Comparison of ENCODE assay signal across 11 cellular contexts in the genomic region with DNA sequence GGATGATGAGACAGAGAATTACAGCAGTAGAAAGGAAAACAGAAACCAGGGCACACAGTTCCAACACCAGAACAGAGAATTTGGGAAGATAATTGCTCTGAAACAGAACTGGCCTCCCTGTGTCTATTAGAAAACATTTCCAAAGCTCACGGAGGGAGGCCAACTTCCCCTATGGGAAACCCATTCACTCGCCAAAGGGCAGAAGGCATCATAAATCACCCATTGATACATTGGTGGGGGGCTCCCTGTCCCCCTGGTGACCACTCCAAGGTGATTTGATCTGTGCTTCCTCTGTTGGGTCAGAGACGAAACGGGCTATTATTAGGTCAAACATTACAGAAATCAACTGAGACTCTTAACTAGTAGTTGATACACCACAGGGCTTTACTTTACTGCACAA. TPM values are rescaled to one million over a fixed set of nuclear protein-coding genes. Genes with fewer than 3 reads are reported as not detected.
DNase-seq lines count a peak whose midpoint lies in the region; ATAC-seq, FAIRE-seq and TF ChIP-seq lines count a peak whose summit lies in the region.
"Had no signal": no experiment of that assay in that cellular context is flagged by ENCODE, and none has a peak within 500 bp of the region (broad histone marks: within the 10 kb centered on the region; RNA-seq: fewer than 3 reads in every experiment).

No MANE protein-coding gene starts in this region.

- peak overlapping the region; percentile 96 for H3K27ac Mint-ChIP-seq in activated naive CD8-positive, alpha-beta T cell treated with anti-CD3 and anti-CD28 coated beads for 36 hours

- peaks cover 53% of the 10 kb centered on the region for H3K4me1 Mint-ChIP-seq in activated naive CD8-positive, alpha-beta T cell treated with anti-CD3 and anti-CD28 coated beads for 36 hours

- H3K36me3 ChIP-seq in thoracic aorta: no peaks in the 10 kb centered on the region
- H3K36me3 ChIP-seq in pancreas: no peaks in the 10 kb centered on the region
- H3K36me3 ChIP-seq: MG63 had no signal

- no peak for TF ChIP-seq CTCF in thoracic aorta (IDR thresholded peaks at IDR 0.05)
- TF ChIP-seq CTCF in pancreas (IDR thresholded peaks at IDR 0.05): no peak

- 66 to 75% methylated on average over 4 of the region's 4 CpGs for WGBS in pancreas, 2 donors

- no peak for TF ChIP-seq POLR2A in H54 (IDR thresholded peaks at IDR 0.05; ENCODE audit: low read depth, low read length)

- intact Hi-C loops in pancreas (cut with DNase I): loop anchor here in 1 of 3 donors (10.0 kb wide), 1 partner anchor 208 kb away; no protein-coding TSS in a partner anchor

- no peaks in the 10 kb centered on the region for H3K9me3 ChIP-seq in thoracic aorta
- H3K9me3 ChIP-seq in pancreas: no peaks in the 10 kb centered on the region
- H3K9me3 ChIP-seq: MG63 had no signal

- DNase-seq in activated T-cell treated with anti-CD3 and anti-CD28 coated beads, Interleukin-2, amount 50 U/mL, for 1 hour: peak; percentile 43
- DNase-seq in activated T-cell treated with anti-CD3 and anti-CD28 coated beads, Interleukin-2, amount 50 U/mL, for 48 hours: no peak
- no peak for DNase-seq in activated naive CD8-positive, alpha-beta T cell treated with anti-CD3 and anti-CD28 coated beads for 36 hours
- DNase-seq in kidney tubule cell (ENCODE audit: low spot score) (peak; percentile 9), thoracic aorta (ENCODE audit: low spot score) (no peak), H54 (ENCODE audit: insufficient read length, low spot score) (no peak), pancreas (no peak), NCI-H345 treated with DMSO at 0.1 percent for 48 hours (lab: John Stamatoyannopoulos, UW; ENCODE audit: unreplicated experiment) (no peak)
- DNase-seq: C1 segment of cervical spinal cord, left colon, MG63 had no signal

- ATAC-seq in thoracic aorta (ENCODE audit: insufficient number of reproducible peaks, low FRiP score, low read depth) (no peak), pancreas (no peak)
- ATAC-seq: left colon had no signal

- no peak for FAIRE-seq in H54 (lab: Jason Lieb, UNC)
- FAIRE-seq in pancreas (lab: Jason Lieb, UNC): no peak

- H3K4me3 Mint-ChIP-seq in activated naive CD8-positive, alpha-beta T cell treated with anti-CD3 and anti-CD28 coated beads for 36 hours: peak overlapping the region; percentile 98

- H3K4me1 ChIP-seq in thoracic aorta (ENCODE audit: control insufficient read depth in 1 of 2, low read depth in 2 of 2) (peaks cover 0 to 16% of the 10 kb centered on the region in 2 donors), pancreas (peaks cover 0 to 3% (median 3%) of the 10 kb centered on the region in 3 donors)

- no peaks in the 10 kb centered on the region for H3K27me3 Mint-ChIP-seq in activated naive CD8-positive, alpha-beta T cell treated with anti-CD3 and anti-CD28 coated beads for 36 hours

- H3K27me3 ChIP-seq in thoracic aorta (replicated peaks; ENCODE audit: insufficient read depth): no peaks in the 10 kb centered on the region
- H3K27me3 ChIP-seq in pancreas: no peaks in the 10 kb centered on the region
- H3K27me3 ChIP-seq: MG63 had no signal

- peaks cover 43% of the 10 kb centered on the region for H3K36me3 Mint-ChIP-seq in activated naive CD8-positive, alpha-beta T cell treated with anti-CD3 and anti-CD28 coated beads for 36 hours

- H3K4me3 ChIP-seq in thoracic aorta: peak overlapping the region; percentile 70
- peak overlapping the region in 1 of 4 donors; percentile 68 for H3K4me3 ChIP-seq in pancreas

- no peak overlapping the region for H3K27ac ChIP-seq in thoracic aorta
- H3K27ac ChIP-seq in pancreas: no peak overlapping the region

- no peaks in the 10 kb centered on the region for H3K9me3 Mint-ChIP-seq in activated naive CD8-positive, alpha-beta T cell treated with anti-CD3 and anti-CD28 coated beads for 36 hours

RNA-seq across cellular contexts. Expression of gene ARL4C, which starts 3.8 kb away (rescaled TPM):
- 10 to 100 TPM; 65.1 to 65.5 TPM for total RNA-seq in activated naive CD8-positive, alpha-beta T cell treated with anti-CD3 and anti-CD28 coated beads for 36 hours
- total RNA-seq in thoracic aorta (10 to 100 TPM; 18.2 to 22.9 TPM), pancreas (10 to 100 TPM in 1 of 6 donors, 1 to 10 TPM in 5; 2.4 to 15.4 (median 4.9) TPM)
- polyA plus RNA-seq in pancreas: 1 to 10 TPM; 2.8 to 6.6 TPM

Comparison
In these comparisons a context has a peak if more than half of its experiments do, and no peak if none do; other contexts are left out.
1. DNase-seq: peak in activated T-cell treated with anti-CD3 and anti-CD28 coated beads, Interleukin-2, amount 50 U/mL, for 1 hour (single experiment) and kidney tubule cell (single experiment); none in activated T-cell treated with anti-CD3 and anti-CD28 coated beads, Interleukin-2, amount 50 U/mL, for 48 hours (0 of 2), activated naive CD8-positive, alpha-beta T cell treated with anti-CD3 and anti-CD28 coated beads for 36 hours (single experiment), thoracic aorta (single experiment), H54 (single experiment), pancreas (0 of 6) and NCI-H345 treated with DMSO at 0.1 percent for 48 hours (single experiment).